16 cellular contexts compared by ENCODE assay signal in genomic region chr9:111821006-111821528, GRCh38. TPM values are rescaled to one million over a fixed set of nuclear protein-coding genes. Genes with fewer than 3 reads are reported as not detected.
A peak's percentile ranks its signal among the peaks of the same experiment; 100 is the strongest.
DNase-seq lines count a peak whose midpoint lies in the region; ATAC-seq and TF ChIP-seq lines count a peak whose summit lies in the region.
"Had no signal": no experiment of that assay in that cellular context is flagged by ENCODE, and none has a peak within 500 bp of the region (broad histone marks: within the 10 kb centered on the region; RNA-seq: fewer than 3 reads in every experiment).

No MANE protein-coding gene starts in this region.

- CTCF ChIA-PET in activated B cell treated with CpG ODN at 0.5 μM for 24 hours (lab: Charles Lee): no interaction called here
- CTCF ChIA-PET in PC-3 (lab: Charles Lee): no interaction called here

- H3K4me3 ChIP-seq in fibroblast of villous mesenchyme (ENCODE audit: low read depth, low read length) (no peak overlapping the region), PC-3 (ENCODE audit: low read length) (no peak overlapping the region), coronary artery (no peak overlapping the region)
- H3K4me3 ChIP-seq: BLaER1 treated with 17β-estradiol and CSF1 and Interleukin-3, amounts not matched to agents 10 nM and 100 nM; GM23248; HAP-1 had no signal

- ATAC-seq in GM18502 (IDR thresholded peaks at IDR 0.05; ENCODE audit: poor library complexity, unreplicated experiment) (peak; percentile 54), activated B cell treated with CpG ODN at 0.5 μM for 24 hours (ENCODE audit: low read depth) (peak; percentile 58), PC-3 (no peak)
- ATAC-seq: CD8-positive, alpha-beta T cell had no signal

- H3K9me2 ChIP-seq in PC-3 (replicated peaks; ENCODE audit: low read length): no peaks in the 10 kb centered on the region

- H3K27me3 ChIP-seq in PC-3 (ENCODE audit: low read length): no peaks in the 10 kb centered on the region
- H3K27me3 ChIP-seq: BLaER1 treated with 17β-estradiol and CSF1 and Interleukin-3, amounts not matched to agents 10 nM and 100 nM had no signal

- H3K9me3 ChIP-seq in PC-3 (ENCODE audit: low read length): no peaks in the 10 kb centered on the region
- H3K9me3 ChIP-seq: BLaER1 treated with 17β-estradiol and CSF1 and Interleukin-3, amounts not matched to agents 10 nM and 100 nM; HAP-1 had no signal

- H3K79me2 ChIP-seq in PC-3 (ENCODE audit: low read length): no peaks in the 10 kb centered on the region

- H3K4me3 Mint-ChIP-seq in activated B cell treated with CpG ODN at 0.5 μM for 24 hours: no peak overlapping the region
- H3K4me3 Mint-ChIP-seq: CD8-positive, alpha-beta T cell had no signal

- H3K27ac ChIP-seq in PC-3 (ENCODE audit: low read length): no peak overlapping the region
- no peak overlapping the region for H3K27ac ChIP-seq in coronary artery
- H3K27ac ChIP-seq: BLaER1 treated with 17β-estradiol and CSF1 and Interleukin-3, amounts not matched to agents 10 nM and 100 nM; GM23248; KMS-11 had no signal

- no TSS peak for BruUV-seq in PC-3 (replicated peaks; lab: Mats Ljungman, UMichigan)

- no peaks in the 10 kb centered on the region for H3K27me3 Mint-ChIP-seq in activated B cell treated with CpG ODN at 0.5 μM for 24 hours

- no peaks in the 10 kb centered on the region for H3K4me1 ChIP-seq in PC-3 (ENCODE audit: insufficient read depth, low read length)
- H3K4me1 ChIP-seq: BLaER1 treated with 17β-estradiol and CSF1 and Interleukin-3, amounts not matched to agents 10 nM and 100 nM; HAP-1 had no signal

- H3K9ac ChIP-seq in PC-3 (ENCODE audit: low read length): no peak overlapping the region
- H3K9ac ChIP-seq: BLaER1 treated with 17β-estradiol and CSF1 and Interleukin-3, amounts not matched to agents 10 nM and 100 nM; GM23248; KMS-11 had no signal

- H4K20me1 ChIP-seq in PC-3 (ENCODE audit: low read length): no peaks in the 10 kb centered on the region
- H4K20me1 ChIP-seq: BLaER1 treated with 17β-estradiol and CSF1 and Interleukin-3, amounts not matched to agents 10 nM and 100 nM had no signal

- no peaks in the 10 kb centered on the region for H3K36me3 ChIP-seq in PC-3 (ENCODE audit: low read depth, low read length)
- H3K36me3 ChIP-seq: BLaER1 treated with 17β-estradiol and CSF1 and Interleukin-3, amounts not matched to agents 10 nM and 100 nM; HAP-1 had no signal

- no peak for TF ChIP-seq CTCF in activated B cell treated with CpG ODN at 0.5 μM for 24 hours (IDR thresholded peaks at IDR 0.05)
- no peak for TF ChIP-seq CTCF in fibroblast of villous mesenchyme (IDR thresholded peaks at IDR 0.05; ENCODE audit: insufficient read depth, low read depth, low read length)
- no peak for TF ChIP-seq CTCF in PC-3 (conservative IDR thresholded peaks at IDR 0.05; ENCODE audit: low read depth, low read length)
- TF ChIP-seq CTCF in coronary artery (IDR thresholded peaks at IDR 0.05): no peak

- H3K4me1 Mint-ChIP-seq in activated B cell treated with CpG ODN at 0.5 μM for 24 hours: peaks cover 6% of the 10 kb centered on the region

- POLR2A ChIA-PET in activated B cell treated with CpG ODN at 0.5 μM for 24 hours (lab: Charles Lee) (interaction anchor here (0.6 to 0.8 kb wide), 2 partner anchors 75 to 163 kb away, joined by 3 to 6 read pairs; partner anchors contain the start of gene UGCG), PC-3 (lab: Charles Lee; ENCODE audit: unreplicated experiment) (no interaction called here)

- no peaks in the 10 kb centered on the region for H3K36me3 Mint-ChIP-seq in activated B cell treated with CpG ODN at 0.5 μM for 24 hours (ENCODE audit: low read depth)
- H3K36me3 Mint-ChIP-seq: CD8-positive, alpha-beta T cell had no signal

- no peaks in the 10 kb centered on the region for H3K9me3 Mint-ChIP-seq in activated B cell treated with CpG ODN at 0.5 μM for 24 hours
- H3K9me3 Mint-ChIP-seq: CD8-positive, alpha-beta T cell had no signal

- no peaks in the 10 kb centered on the region for H3F3A ChIP-seq in PC-3 (ENCODE audit: low read length, unreplicated experiment)

- no peak overlapping the region for H2AFZ ChIP-seq in PC-3 (ENCODE audit: low read length)
- H2AFZ ChIP-seq: GM23248 had no signal

- DNase-seq in activated B cell treated with CpG ODN at 0.5 μM for 24 hours (no peak), fibroblast of villous mesenchyme (ENCODE audit: low read depth) (peak; percentile 50), PC-3 (no peak), mucosa of gallbladder (ENCODE audit: low spot score) (no peak), coronary artery (ENCODE audit: low spot score) (no peak), midbrain (lab: John Stamatoyannopoulos, UW) (no peak)
- DNase-seq: Calu3; CD8-positive, alpha-beta T cell; DMS79 treated with DMSO at 0.1 percent for 48 hours; GF-D8; GM23248 had no signal

- intact Hi-C loops in activated B cell treated with CpG ODN at 0.5 μM for 24 hours (cut with micrococcal nuclease): no loop called here
- intact Hi-C loops in PC-3 (cut with micrococcal nuclease): no loop called here

- no peak overlapping the region for H3K27ac Mint-ChIP-seq in activated B cell treated with CpG ODN at 0.5 μM for 24 hours
- H3K27ac Mint-ChIP-seq: CD8-positive, alpha-beta T cell had no signal

- H3K4me2 ChIP-seq in PC-3 (ENCODE audit: low read length): no peak overlapping the region
- H3K4me2 ChIP-seq: BLaER1 treated with 17β-estradiol and CSF1 and Interleukin-3, amounts not matched to agents 10 nM and 100 nM; KMS-11 had no signal

RNA-seq across cellular contexts. Expression of gene SHOC1, which starts 26.3 kb away (rescaled TPM):
- total RNA-seq in activated B cell treated with CpG ODN at 0.5 μM for 24 hours (not detected in 2 replicates), fibroblast of villous mesenchyme (under 0.01 TPM in 1 of 2 replicates, not detected in the other), PC-3 (2014; rRNA removed) (0.18 TPM in 1 of 2 replicates, not detected in the other), mucosa of gallbladder (not detected)
- total RNA-seq: Calu3; CD8-positive, alpha-beta T cell; GM23248; HT-29 had no signal
